Comparison of ENCODE assay signal across 13 cellular contexts in genomic region chr9:85212209-85212608, GRCh38.
DNase-seq lines count a peak whose midpoint lies in the region; ATAC-seq and TF ChIP-seq lines count a peak whose summit lies in the region.
"Had no signal": no experiment of that assay in that cellular context is flagged by ENCODE, and none has a peak within 500 bp of the region (broad histone marks: within the 10 kb centered on the region; RNA-seq: fewer than 3 reads in every experiment).

No MANE protein-coding gene starts in this region.

- H2BK120ac ChIP-seq in mesenchymal stem cell (ENCODE audit: low read depth, low read length): no peak overlapping the region

- no peaks in the 10 kb centered on the region for H3K79me1 ChIP-seq in mesenchymal stem cell (replicated peaks; ENCODE audit: low read length, poor library complexity, severe bottlenecking)

- no peak overlapping the region for H2BK12ac ChIP-seq in mesenchymal stem cell (ENCODE audit: low read length in 2 of 2)

- peak overlapping the region; percentile 40 for H3K9ac ChIP-seq in mesenchymal stem cell (ENCODE audit: low read length)

- peaks cover 2% of the 10 kb centered on the region for H3K4me1 ChIP-seq in mesenchymal stem cell (ENCODE audit: control insufficient read depth, insufficient read depth, low read depth, low read length)

- H3K27ac Mint-ChIP-seq in activated naive CD4-positive, alpha-beta T cell treated with anti-CD3 and anti-CD28 coated beads, Interleukin-2, amount 50 U/mL, for 72 hours: no peak overlapping the region
- H3K27ac Mint-ChIP-seq: HFFc6 had no signal

- no peak overlapping the region for H2BK5ac ChIP-seq in mesenchymal stem cell (ENCODE audit: low read depth, low read length, poor library complexity, severe bottlenecking)

- 6% methylated on average over 2 of the region's 4 CpGs for WGBS in mesenchymal stem cell

- ATAC-seq in activated naive CD4-positive, alpha-beta T cell treated with anti-CD3 and anti-CD28 coated beads, Interleukin-2, amount 50 U/mL, for 72 hours: no peak
- ATAC-seq: HepG2 had no signal

- H3K4me2 ChIP-seq in mesenchymal stem cell (ENCODE audit: low read length, poor library complexity, severe bottlenecking): peak overlapping the region; percentile 6

- H3K9me3 Mint-ChIP-seq in activated naive CD4-positive, alpha-beta T cell treated with anti-CD3 and anti-CD28 coated beads, Interleukin-2, amount 50 U/mL, for 72 hours: peaks cover 0 to 9% of the 10 kb centered on the region in 2 donors

- H3K4ac ChIP-seq in mesenchymal stem cell (ENCODE audit: low read depth in 1 of 2, low read length in 2 of 2): no peak overlapping the region

- peaks cover 0 to 7% of the 10 kb centered on the region in 2 donors for H3K36me3 Mint-ChIP-seq in activated naive CD4-positive, alpha-beta T cell treated with anti-CD3 and anti-CD28 coated beads, Interleukin-2, amount 50 U/mL, for 72 hours

- H3K14ac ChIP-seq in mesenchymal stem cell (ENCODE audit: low read length in 2 of 2): no peak overlapping the region

- no peaks in the 10 kb centered on the region for H3K9me3 ChIP-seq in MG63
- H3K9me3 ChIP-seq in mesenchymal stem cell (ENCODE audit: control insufficient read depth, low read length): no peaks in the 10 kb centered on the region
- H3K9me3 ChIP-seq: ovary had no signal

- H3K23ac ChIP-seq in mesenchymal stem cell (ENCODE audit: low read length in 2 of 2): no peak overlapping the region

- H3K27me3 ChIP-seq in MG63 (no peaks in the 10 kb centered on the region), mesenchymal stem cell (ENCODE audit: control insufficient read depth in 1 of 2, insufficient read depth in 1 of 2, low read length in 2 of 2) (no peaks in the 10 kb centered on the region)
- H3K27me3 ChIP-seq: ovary had no signal

- H4K8ac ChIP-seq in mesenchymal stem cell (ENCODE audit: low read length): no peak overlapping the region

- H3K27ac ChIP-seq in mesenchymal stem cell (ENCODE audit: low read length, poor library complexity, severe bottlenecking): no peak overlapping the region
- H3K27ac ChIP-seq: ovary had no signal

- no peak overlapping the region for H4K91ac ChIP-seq in mesenchymal stem cell (ENCODE audit: low read length)

- no peak overlapping the region for H3K4me3 ChIP-seq in MG63
- H3K4me3 ChIP-seq in epithelial cell of esophagus (ENCODE audit: low read length): no peak overlapping the region
- peak overlapping the region in 1 of 2 experiments; percentile 10 for H3K4me3 ChIP-seq in mesenchymal stem cell (ENCODE audit: insufficient read depth in 1 of 2, low read depth in 1 of 2, low read length in 2 of 2)
- H3K4me3 ChIP-seq: ovary had no signal

- no peaks in the 10 kb centered on the region for H3K36me3 ChIP-seq in MG63
- H3K36me3 ChIP-seq in mesenchymal stem cell (ENCODE audit: control insufficient read depth in 1 of 2, insufficient read depth in 2 of 2, low read depth in 1 of 2, low read length in 2 of 2): no peaks in the 10 kb centered on the region
- H3K36me3 ChIP-seq: ovary had no signal

- no peak overlapping the region for H2BK15ac ChIP-seq in mesenchymal stem cell (ENCODE audit: low read depth, poor library complexity, severe bottlenecking)

- TF ChIP-seq CTCF in epithelial cell of esophagus (IDR thresholded peaks at IDR 0.05; ENCODE audit: insufficient read depth, low read depth, low read length, missing control alignments): no peak
- TF ChIP-seq CTCF in GM13976 (IDR thresholded peaks at IDR 0.05; ENCODE audit: borderline replicate concordance, control extremely low read depth, extremely low read depth, insufficient read depth, missing control alignments): no peak

- H2AK5ac ChIP-seq in mesenchymal stem cell (ENCODE audit: low read length, severe bottlenecking): no peak overlapping the region

- in situ Hi-C loops in GM13976 (cut with MboI; ENCODE audit: low sequenced_read_pairs, unreplicated experiment): no loop called here

- no peak overlapping the region for H3K18ac ChIP-seq in mesenchymal stem cell (ENCODE audit: low read depth in 1 of 2, low read length in 2 of 2)

- no peak overlapping the region for H2AFZ ChIP-seq in mesenchymal stem cell (ENCODE audit: low read depth, low read length)

- DNase-seq in AG20443 (ENCODE audit: low spot score): peak; percentile 63
- peak; percentile 25 for DNase-seq in MG63
- DNase-seq in epithelial cell of esophagus (ENCODE audit: low read depth): peak; percentile 93
- DNase-seq in mesenchymal stem cell: peak; percentile 67
- DNase-seq in NCI-H187 treated with DMSO at 0.1 percent for 48 hours (lab: John Stamatoyannopoulos, UW): no peak
- no peak for DNase-seq in NK-92 (lab: John Stamatoyannopoulos, UW; ENCODE audit: unreplicated experiment)
- no peak for DNase-seq in GM13976 (ENCODE audit: low spot score)
- DNase-seq in activated naive CD4-positive, alpha-beta T cell treated with anti-CD3 and anti-CD28 coated beads, Interleukin-2, amount 50 U/mL, for 72 hours (ENCODE audit: low spot score in 2 of 2): no peak
- DNase-seq: DMS79, NCI-H82, ovary had no signal

Comparison
In these comparisons a context has a peak if more than half of its experiments do, and no peak if none do; other contexts are left out.
1. DNase-seq: peak in AG20443 (single experiment), MG63 (single experiment), epithelial cell of esophagus (single experiment) and mesenchymal stem cell (single experiment); none in NCI-H187 treated with DMSO at 0.1 percent for 48 hours (single experiment), NK-92 (single experiment), GM13976 (single experiment) and activated naive CD4-positive, alpha-beta T cell treated with anti-CD3 and anti-CD28 coated beads, Interleukin-2, amount 50 U/mL, for 72 hours (0 of 2).